In genomic region chr10:32950457-32951109, GRCh38 we compare ENCODE assay signal across 10 cellular contexts. TPM values are rescaled to one million over a fixed set of nuclear protein-coding genes. Genes with fewer than 3 reads are reported as not detected.
A peak's percentile ranks its signal among the peaks of the same experiment; 100 is the strongest.
DNase-seq lines count a peak whose midpoint lies in the region; ATAC-seq lines count a peak whose summit lies in the region.
"Had no signal": no experiment of that assay in that cellular context is flagged by ENCODE, and none has a peak within 500 bp of the region (broad histone marks: within the 10 kb centered on the region; RNA-seq: fewer than 3 reads in every experiment).

No MANE protein-coding gene starts in this region.

- peak overlapping the region; percentile 20 for H3K27ac ChIP-seq in ACC112 (ENCODE audit: low read depth, low read length)
- no peak overlapping the region for H3K27ac ChIP-seq in substantia nigra (ENCODE audit: low read depth, low read length, poor library complexity, severe bottlenecking)
- H3K27ac ChIP-seq: prostate gland had no signal

- no peak for ATAC-seq in activated T-helper 17 cell treated with anti-CD3 and anti-CD28 coated beads, Interleukin-2, amount 50 U/mL, for 72 hours (replicated peaks)
- ATAC-seq in memory B cell (ENCODE audit: low read depth) (no peak), HG03354 (IDR thresholded peaks at IDR 0.05; ENCODE audit: poor library complexity, severe bottlenecking, unreplicated experiment) (no peak)

- H3K4me3 ChIP-seq in ACC112 (ENCODE audit: low read depth, low read length) (peak overlapping the region; percentile 96), HAP-1 (peak overlapping the region; percentile 11)
- H3K4me3 ChIP-seq: prostate gland had no signal

- peaks cover 66% of the 10 kb centered on the region for H3K4me1 Mint-ChIP-seq in activated T-helper 17 cell treated with anti-CD3 and anti-CD28 coated beads, Interleukin-2, amount 50 U/mL, for 72 hours
- H3K4me1 Mint-ChIP-seq in memory B cell, result peaks cover 50% of the 10 kb centered on the region

- H3K4me3 Mint-ChIP-seq in activated T-helper 17 cell treated with anti-CD3 and anti-CD28 coated beads, Interleukin-2, amount 50 U/mL, for 72 hours, result peak overlapping the region; percentile 84
- peak overlapping the region; percentile 75 for H3K4me3 Mint-ChIP-seq in memory B cell

- peaks cover 67% of the 10 kb centered on the region for H3K36me3 Mint-ChIP-seq in activated T-helper 17 cell treated with anti-CD3 and anti-CD28 coated beads, Interleukin-2, amount 50 U/mL, for 72 hours (ENCODE audit: low read depth)
- peaks cover 18% of the 10 kb centered on the region for H3K36me3 Mint-ChIP-seq in memory B cell

- H3K27me3 Mint-ChIP-seq in activated T-helper 17 cell treated with anti-CD3 and anti-CD28 coated beads, Interleukin-2, amount 50 U/mL, for 72 hours, result no peaks in the 10 kb centered on the region
- no peaks in the 10 kb centered on the region for H3K27me3 Mint-ChIP-seq in memory B cell

- H3K27me3 ChIP-seq in ACC112 (ENCODE audit: insufficient read depth, low read length) (no peaks in the 10 kb centered on the region), HAP-1 (ENCODE audit: low read depth) (no peaks in the 10 kb centered on the region)

- no peaks in the 10 kb centered on the region for H3K9me3 Mint-ChIP-seq in activated T-helper 17 cell treated with anti-CD3 and anti-CD28 coated beads, Interleukin-2, amount 50 U/mL, for 72 hours
- H3K9me3 Mint-ChIP-seq in memory B cell, result no peaks in the 10 kb centered on the region

- peak overlapping the region; percentile 92 for H3K27ac Mint-ChIP-seq in activated T-helper 17 cell treated with anti-CD3 and anti-CD28 coated beads, Interleukin-2, amount 50 U/mL, for 72 hours
- H3K27ac Mint-ChIP-seq in memory B cell, result peak overlapping the region; percentile 76

- in situ Hi-C loops in HAP-1 (cut with MboI; ENCODE audit: low sequenced_read_pairs), result no loop called here

- peaks cover 75% of the 10 kb centered on the region for H3K4me1 ChIP-seq in ACC112 (ENCODE audit: control insufficient read depth, insufficient read depth, low read length, unreplicated experiment)
- peaks cover 45% of the 10 kb centered on the region for H3K4me1 ChIP-seq in HAP-1

- DNase-seq in HAP-1 (ENCODE audit: low spot score in 2 of 2), result peak; percentile 10 to 78
- DNase-seq in memory B cell (ENCODE audit: low spot score in 2 of 2), result no peak
- DNase-seq in NCI-H146 treated with DMSO at 0.1 percent for 48 hours (lab: John Stamatoyannopoulos, UW; ENCODE audit: unreplicated experiment), result no peak
- no peak for DNase-seq in substantia nigra (lab: John Stamatoyannopoulos, UW)
- DNase-seq in NCI-H146 (lab: John Stamatoyannopoulos, UW), result no peak
- DNase-seq: NCI-H2107 had no signal

- peaks cover 9% of the 10 kb centered on the region for H3K36me3 ChIP-seq in ACC112 (ENCODE audit: insufficient read depth, low read length)
- H3K36me3 ChIP-seq in HAP-1 (replicated peaks), result no peaks in the 10 kb centered on the region
- H3K36me3 ChIP-seq: prostate gland had no signal

- H3K79me2 ChIP-seq in ACC112 (ENCODE audit: control insufficient read depth, insufficient read depth, low read length, unreplicated experiment), result peaks cover 99% of the 10 kb centered on the region

- H3K9me3 ChIP-seq in HAP-1, result no peaks in the 10 kb centered on the region
- H3K9me3 ChIP-seq: prostate gland had no signal

- no peak overlapping the region for H2AFZ ChIP-seq in ACC112 (ENCODE audit: low read length, unreplicated experiment)

RNA-seq across cellular contexts. Expression of gene ITGB1, which starts 7.4 kb away (rescaled TPM):
- total RNA-seq in activated T-helper 17 cell treated with anti-CD3 and anti-CD28 coated beads, Interleukin-2, amount 50 U/mL, for 72 hours, result 100 to 1,000 TPM; 125 to 126 TPM

Comparison
In these comparisons a context has a peak if more than half of its experiments do, and no peak if none do; other contexts are left out.
1. DNase-seq: peak in HAP-1 (2 of 2); none in memory B cell (0 of 2), NCI-H146 treated with DMSO at 0.1 percent for 48 hours (single experiment), substantia nigra (0 of 49) and NCI-H146 (single experiment).